Comparison of ENCODE assay signal across 20 cellular contexts in the genomic region with DNA sequence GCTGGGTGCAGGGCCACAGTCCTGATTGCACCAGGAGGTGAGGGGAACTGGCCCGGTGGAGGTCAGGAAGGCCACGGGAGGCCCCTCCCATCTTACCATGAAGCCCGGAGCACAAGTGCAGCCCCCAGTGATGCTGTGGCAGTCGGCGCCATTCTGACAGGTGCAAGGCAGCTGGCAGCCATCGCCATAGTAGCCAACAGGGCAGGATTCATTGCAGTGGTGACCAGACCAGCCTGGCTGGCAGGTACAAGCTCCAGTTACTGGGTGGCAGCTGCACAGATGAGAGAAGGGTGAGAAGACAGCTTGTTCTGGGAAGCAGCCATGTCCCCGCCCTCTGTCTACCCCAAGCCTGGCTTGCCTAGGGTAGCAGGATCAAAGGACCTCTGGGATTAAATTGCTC.
DNase-seq lines count a peak whose midpoint lies in the region; ATAC-seq, FAIRE-seq and TF ChIP-seq lines count a peak whose summit lies in the region.
"Had no signal": no experiment of that assay in that cellular context is flagged by ENCODE, and none has a peak within 500 bp of the region (broad histone marks: within the 10 kb centered on the region; RNA-seq: fewer than 3 reads in every experiment).

No MANE protein-coding gene starts in this region.

- no peak overlapping the region for H3K4me2 ChIP-seq in mammary epithelial cell (ENCODE audit: insufficient read depth, low read depth, low read length)

- no peak for TF ChIP-seq CTCF in mammary epithelial cell (conservative IDR thresholded peaks at IDR 0.05 in 1 of 2, IDR thresholded peaks at IDR 0.05 in 1 of 2; ENCODE audit: extremely low read depth in 1 of 2, insufficient read depth in 1 of 2, low read depth in 1 of 2, low read length in 2 of 2)

- no peaks in the 10 kb centered on the region for H3K9me3 ChIP-seq in mammary epithelial cell (replicated peaks; ENCODE audit: insufficient read depth, low read length)
- H3K9me3 ChIP-seq: BE2C, ovary, right atrium auricular region had no signal

- H3K4me3 ChIP-seq in mammary epithelial cell (replicated peaks in 1 of 3; ENCODE audit: insufficient read depth in 1 of 3, low read depth in 2 of 3, low read length in 3 of 3) = no peak overlapping the region
- H3K4me3 ChIP-seq: ovary, right atrium auricular region had no signal

- H3K27me3 ChIP-seq in mammary epithelial cell (ENCODE audit: insufficient read depth, low read length) = no peaks in the 10 kb centered on the region
- H3K27me3 ChIP-seq: BE2C, ovary, right atrium auricular region had no signal

- H3K4me1 ChIP-seq in mammary epithelial cell (ENCODE audit: insufficient read depth, low read length) = peaks cover 10% of the 10 kb centered on the region
- H3K4me1 ChIP-seq: right atrium auricular region had no signal

- in situ Hi-C loops in mammary epithelial cell (cut with MboI; ENCODE audit: low sequenced_read_pairs in 2 of 2) = no loop called here

- no peaks in the 10 kb centered on the region for H3K36me3 ChIP-seq in mammary epithelial cell (ENCODE audit: insufficient read depth, low read length)
- H3K36me3 ChIP-seq: BE2C, ovary, right atrium auricular region had no signal

- CTCF ChIA-PET in mammary epithelial cell (lab: Charles Lee; ENCODE audit: low non-redundant PET) = no interaction called here

- no peak overlapping the region for H3K27ac ChIP-seq in mammary epithelial cell (ENCODE audit: insufficient read depth, low read depth, low read length)
- H3K27ac ChIP-seq: ovary, right atrium auricular region had no signal

- peak; percentile 58 for FAIRE-seq in urothelium cell line (lab: Jason Lieb, UNC)
- FAIRE-seq: endometrium had no signal

- no peaks in the 10 kb centered on the region for H4K20me1 ChIP-seq in mammary epithelial cell (ENCODE audit: insufficient read depth, low read length)

- no peak overlapping the region for H2AFZ ChIP-seq in mammary epithelial cell (ENCODE audit: low read depth, low read length)

- 69% methylated on average over 7 of the region's 7 CpGs for WGBS in mammary epithelial cell (ENCODE audit: low coverage, missing lambda C conversion rate)

- H3K79me2 ChIP-seq in mammary epithelial cell (ENCODE audit: insufficient read depth, low read length) = no peaks in the 10 kb centered on the region

- no peak overlapping the region for H3K9ac ChIP-seq in mammary epithelial cell (ENCODE audit: insufficient read depth, low read length)

- intact Hi-C loops in left ventricle myocardium superior (cut with micrococcal nuclease) (no loop called here), left cardiac atrium (cut with DNase I) (no loop called here), mammary epithelial cell (cut with micrococcal nuclease) (no loop called here)

- DNase-seq in left ventricle myocardium superior (peak; percentile 23), left cardiac atrium (no peak), NCI-H2107 (lab: John Stamatoyannopoulos, UW) (peak; percentile 22), NCI-H774 (lab: John Stamatoyannopoulos, UW) (peak; percentile 47), urothelium cell line (ENCODE audit: low spot score) (no peak), mammary epithelial cell (no peak), medulla oblongata (ENCODE audit: extremely low spot score) (no peak)
- DNase-seq: activated CD4-positive, alpha-beta T cell treated with anti-CD3 and anti-CD28 coated beads, Interleukin-2, amount 10 ng/mL, durations not matched to agents 7 days and 5 days; activated CD8-positive, alpha-beta memory T cell treated with anti-CD3 and anti-CD28 coated beads, Interleukin-2, amount 10 ng/mL, durations not matched to agents 7 days and 5 days; anterior cingulate cortex; BE2C; caudate nucleus; hypothalamus; NCI-H1694; ovary; stimulated activated CD4-positive, alpha-beta T cell treated with anti-CD3 and anti-CD28 coated beads, Interleukin-4, amount 100 ng/mL, for 4 hours; stimulated activated naive CD8-positive, alpha-beta T cell treated with anti-CD3 and anti-CD28 coated beads, Interleukin-15, Interleukin-2, amounts not matched to agents 100 U/mL and 50 U/mL, for 24 hours had no signal

- ATAC-seq in left ventricle myocardium superior (no peak), left cardiac atrium (no peak), GM18511 (IDR thresholded peaks at IDR 0.05; ENCODE audit: unreplicated experiment) (no peak)
- ATAC-seq: activated CD8-positive, alpha-beta memory T cell treated with anti-CD3 and anti-CD28 coated beads, Interleukin-2, amount 10 ng/mL, durations not matched to agents 7 days and 5 days; stimulated activated naive CD8-positive, alpha-beta T cell treated with anti-CD3 and anti-CD28 coated beads, Interleukin-15, Interleukin-2, amounts not matched to agents 100 U/mL and 50 U/mL, for 24 hours had no signal

- dilution Hi-C loops in mammary epithelial cell (cut with HindIII; ENCODE audit: low sequenced_read_pairs) = no loop called here

- no TSS peak for BruUV-seq in mammary epithelial cell (replicated peaks; lab: Mats Ljungman, UMichigan)

Comparison
In these comparisons a context has a peak if more than half of its experiments do, and no peak if none do; other contexts are left out.
1. DNase-seq: peak in left ventricle myocardium superior (single experiment), NCI-H2107 (single experiment) and NCI-H774 (single experiment); none in left cardiac atrium (single experiment), urothelium cell line (single experiment), mammary epithelial cell (single experiment) and medulla oblongata (single experiment).